In genomic region chr2:225010804-225011203, GRCh38 we compare ENCODE assay signal across 14 cellular contexts. TPM values are rescaled to one million over a fixed set of nuclear protein-coding genes. Genes with fewer than 3 reads are reported as not detected.
DNase-seq lines count a peak whose midpoint lies in the region; ATAC-seq and TF ChIP-seq lines count a peak whose summit lies in the region.
"Had no signal": no experiment of that assay in that cellular context is flagged by ENCODE, and none has a peak within 500 bp of the region (broad histone marks: within the 10 kb centered on the region; RNA-seq: fewer than 3 reads in every experiment).

No MANE protein-coding gene starts in this region.

- 50% methylated on average over 4 of the region's 4 CpGs for WGBS in suprapubic skin

- no peaks in the 10 kb centered on the region for H3K36me3 ChIP-seq in suprapubic skin

- peak overlapping the region; percentile 27 for H3K27ac ChIP-seq in suprapubic skin

- DNase-seq in stimulated activated CD4-positive, alpha-beta T cell treated with anti-CD3 and anti-CD28 coated beads, Interleukin-1b, Interleukin-23, amount 100 ng/mL, for 48 hours, result peak; percentile 18
- no peak for DNase-seq in stimulated activated CD4-positive, alpha-beta T cell treated with anti-CD3 and anti-CD28 coated beads, Interleukin-12 subunit alpha, Interleukin-12 subunit beta, amount 100 ng/mL, for 4 hours
- DNase-seq in activated CD8-positive, alpha-beta T cell treated with anti-CD3 and anti-CD28 coated beads for 36 hours, result peak; percentile 33
- DNase-seq in fibroblast of pulmonary artery (ENCODE audit: low read depth) (peak; percentile 69), suprapubic skin (ENCODE audit: low spot score in 2 of 2) (no peak), Ammon's horn (ENCODE audit: low spot score) (no peak), NCI-H1105 (lab: John Stamatoyannopoulos, UW) (no peak)
- DNase-seq: islet precursor cell; NCI-H526; stimulated activated naive CD4-positive, alpha-beta T cell had no signal

- H3K4me3 ChIP-seq in fibroblast of pulmonary artery (replicated peaks; ENCODE audit: low read depth, low read length) (no peak overlapping the region), suprapubic skin (no peak overlapping the region)

- H3K4me3 Mint-ChIP-seq in activated CD8-positive, alpha-beta T cell treated with anti-CD3 and anti-CD28 coated beads for 36 hours, result peak overlapping the region; percentile 36
- H3K4me3 Mint-ChIP-seq: WTC11 had no signal

- no peaks in the 10 kb centered on the region for H3K27me3 Mint-ChIP-seq in activated CD8-positive, alpha-beta T cell treated with anti-CD3 and anti-CD28 coated beads for 36 hours
- H3K27me3 Mint-ChIP-seq: IgD-negative memory B cell had no signal

- peaks cover 90% of the 10 kb centered on the region for H3K4me1 Mint-ChIP-seq in activated CD8-positive, alpha-beta T cell treated with anti-CD3 and anti-CD28 coated beads for 36 hours (ENCODE audit: low read depth)

- ATAC-seq in activated CD8-positive, alpha-beta T cell treated with anti-CD3 and anti-CD28 coated beads for 36 hours, result peak; percentile 70
- no peak for ATAC-seq in HG03095 (IDR thresholded peaks at IDR 0.05; ENCODE audit: unreplicated experiment)
- ATAC-seq: sciatic nerve had no signal

- no peaks in the 10 kb centered on the region for H3K9me3 ChIP-seq in suprapubic skin

- peaks cover 1% of the 10 kb centered on the region for H3K9me3 Mint-ChIP-seq in activated CD8-positive, alpha-beta T cell treated with anti-CD3 and anti-CD28 coated beads for 36 hours
- H3K9me3 Mint-ChIP-seq: IgD-negative memory B cell, WTC11 had no signal

- POLR2A ChIA-PET in activated CD8-positive, alpha-beta T cell treated with anti-CD3 and anti-CD28 coated beads for 36 hours (lab: Charles Lee), result interaction anchor here (0.7 to 1.7 kb wide), 5 partner anchors 17 to 30 kb away, joined by 3 to 7 read pairs (median 3); no protein-coding TSS in a partner anchor

- H3K27ac Mint-ChIP-seq in activated CD8-positive, alpha-beta T cell treated with anti-CD3 and anti-CD28 coated beads for 36 hours, result peak overlapping the region; percentile 97

- TF ChIP-seq EP300 in suprapubic skin (IDR thresholded peaks at IDR 0.05), result no peak

- CTCF ChIA-PET in activated CD8-positive, alpha-beta T cell treated with anti-CD3 and anti-CD28 coated beads for 36 hours (lab: Charles Lee), result interaction anchor here (1.2 to 3.3 kb wide), 4 partner anchors 9 to 83 kb away, joined by 3 to 16 read pairs (median 5); no protein-coding TSS in a partner anchor

- no peak for TF ChIP-seq POLR2A in suprapubic skin (IDR thresholded peaks at IDR 0.05)

- TF ChIP-seq CTCF in activated CD8-positive, alpha-beta T cell treated with anti-CD3 and anti-CD28 coated beads for 36 hours (IDR thresholded peaks at IDR 0.05), result no peak
- TF ChIP-seq CTCF in fibroblast of pulmonary artery (IDR thresholded peaks at IDR 0.05; ENCODE audit: low read length, missing control alignments) (no peak), suprapubic skin (IDR thresholded peaks at IDR 0.05) (no peak)

- peaks cover 22% of the 10 kb centered on the region for H3K36me3 Mint-ChIP-seq in activated CD8-positive, alpha-beta T cell treated with anti-CD3 and anti-CD28 coated beads for 36 hours (ENCODE audit: low read depth)
- H3K36me3 Mint-ChIP-seq: IgD-negative memory B cell, WTC11 had no signal

- no peaks in the 10 kb centered on the region for H3K27me3 ChIP-seq in suprapubic skin

- intact Hi-C loops in activated CD8-positive, alpha-beta T cell treated with anti-CD3 and anti-CD28 coated beads for 36 hours (cut with micrococcal nuclease), result loop anchor here (2.0 kb wide), 1 partner anchor 28 kb away; no protein-coding TSS in a partner anchor

- H3K4me1 ChIP-seq in suprapubic skin, result peaks cover 5% of the 10 kb centered on the region

RNA-seq across cellular contexts. Expression of gene DOCK10, which starts 31.5 kb away (rescaled TPM):
- 100 to 1,000 TPM; 191 to 198 TPM for total RNA-seq in activated CD8-positive, alpha-beta T cell treated with anti-CD3 and anti-CD28 coated beads for 36 hours
- 10 to 100 TPM in 3 of 4 donors, 1 to 10 TPM in 1; 8.1 to 35.4 (median 17.2) TPM for total RNA-seq in suprapubic skin

Comparison
In these comparisons a context has a peak if more than half of its experiments do, and no peak if none do; other contexts are left out.
1. DNase-seq: peak in stimulated activated CD4-positive, alpha-beta T cell treated with anti-CD3 and anti-CD28 coated beads, Interleukin-1b, Interleukin-23, amount 100 ng/mL, for 48 hours (single experiment), activated CD8-positive, alpha-beta T cell treated with anti-CD3 and anti-CD28 coated beads for 36 hours (single experiment) and fibroblast of pulmonary artery (single experiment); none in stimulated activated CD4-positive, alpha-beta T cell treated with anti-CD3 and anti-CD28 coated beads, Interleukin-12 subunit alpha, Interleukin-12 subunit beta, amount 100 ng/mL, for 4 hours (single experiment), suprapubic skin (0 of 2), Ammon's horn (single experiment) and NCI-H1105 (single experiment).
2. RNA of gene DOCK10, which starts 31.5 kb away (total RNA-seq): 191 to 198 TPM in activated CD8-positive, alpha-beta T cell treated with anti-CD3 and anti-CD28 coated beads for 36 hours; 8.1 to 35.4 TPM in suprapubic skin; every median in the first group is over 4 times any median in the second.